In the genomic region with DNA sequence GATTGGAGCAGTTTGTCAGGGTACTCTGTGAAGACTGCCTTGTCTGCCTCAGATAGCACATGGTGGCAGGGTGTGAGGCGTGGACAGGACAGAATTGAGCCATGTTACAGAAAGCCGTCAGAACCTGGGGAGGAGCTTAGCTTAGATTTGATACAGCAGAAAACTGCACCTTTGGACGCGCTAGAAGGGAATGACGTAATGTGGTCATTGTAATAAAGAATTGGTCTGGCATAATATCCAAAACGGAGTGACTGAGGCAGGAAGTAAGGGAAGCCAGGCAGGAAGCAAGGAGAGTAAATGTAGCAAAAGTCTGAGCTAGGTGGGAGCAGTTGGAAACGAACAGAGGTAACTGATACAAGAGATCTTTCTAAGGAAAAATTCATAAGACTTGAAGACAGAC, we compare ENCODE assay signal across 21 cellular contexts.
DNase-seq lines count a peak whose midpoint lies in the region; ATAC-seq and TF ChIP-seq lines count a peak whose summit lies in the region.
"Had no signal": no experiment of that assay in that cellular context is flagged by ENCODE, and none has a peak within 500 bp of the region (broad histone marks: within the 10 kb centered on the region; RNA-seq: fewer than 3 reads in every experiment).

No MANE protein-coding gene starts in this region.

- TF ChIP-seq CTCF in HFFc6 (IDR thresholded peaks at IDR 0.05) (no peak), nephron progenitor cell (IDR thresholded peaks at IDR 0.05) (no peak)

- H3K27me3 Mint-ChIP-seq in HFFc6 (ENCODE audit: insufficient read depth) (peaks cover 2% of the 10 kb centered on the region; the same call in 1 of the 2 replicates), nephron progenitor cell (ENCODE audit: low read depth, poor library complexity) (peaks cover 11% of the 10 kb centered on the region)
- H3K27me3 Mint-ChIP-seq in naive thymus-derived CD8-positive, alpha-beta T cell, result no peaks in the 10 kb centered on the region
- H3K27me3 Mint-ChIP-seq: CD4-positive, alpha-beta memory T cell had no signal

- H3K4me3 Mint-ChIP-seq in HFFc6 (no peak overlapping the region), nephron progenitor cell (no peak overlapping the region)
- no peak overlapping the region for H3K4me3 Mint-ChIP-seq in naive thymus-derived CD8-positive, alpha-beta T cell
- H3K4me3 Mint-ChIP-seq: CD14-positive monocyte; CD4-positive, alpha-beta memory T cell had no signal

- no peak for ATAC-seq in GM19395 (IDR thresholded peaks at IDR 0.05; ENCODE audit: unreplicated experiment)
- ATAC-seq in naive thymus-derived CD8-positive, alpha-beta T cell, result no peak
- ATAC-seq: A549 had no signal

- H3K27ac Mint-ChIP-seq in HFFc6, result peak overlapping the region; percentile 27; the same call in 1 of the 2 replicates
- peak overlapping the region; percentile 25 for H3K27ac Mint-ChIP-seq in nephron progenitor cell
- no peak overlapping the region for H3K27ac Mint-ChIP-seq in naive thymus-derived CD8-positive, alpha-beta T cell
- H3K27ac Mint-ChIP-seq: CD14-positive monocyte; CD4-positive, alpha-beta memory T cell had no signal

- DNase-seq in HFFc6 (no peak), dermis microvascular lymphatic vessel endothelial cell (ENCODE audit: low read depth in 2 of 2) (peak; percentile 34 to 58), nephron progenitor cell (no peak), NCI-H1105 treated with DMSO at 0.1 percent for 48 hours (lab: John Stamatoyannopoulos, UW) (no peak)
- DNase-seq in naive thymus-derived CD8-positive, alpha-beta T cell, result no peak
- DNase-seq: 8988T; ACHN; AML-193; BE2C; Calu3; CD4-positive, alpha-beta memory T cell; COR-L47; DMS53; DMS79 treated with DMSO at 0.1 percent for 48 hours; GF-D8; GM23248; H7; HCEC 1CT had no signal

- POLR2A ChIA-PET in naive thymus-derived CD8-positive, alpha-beta T cell (lab: Charles Lee), result no interaction called here

- peaks cover 36% of the 10 kb centered on the region for H3K4me1 Mint-ChIP-seq in HFFc6 (ENCODE audit: low read depth)
- no peaks in the 10 kb centered on the region for H3K4me1 Mint-ChIP-seq in nephron progenitor cell
- H3K4me1 Mint-ChIP-seq in naive thymus-derived CD8-positive, alpha-beta T cell, result peaks cover 0 to 2% (median 0%) of the 10 kb centered on the region in 4 donors
- H3K4me1 Mint-ChIP-seq: CD4-positive, alpha-beta memory T cell had no signal

- H3K36me3 Mint-ChIP-seq in HFFc6 (ENCODE audit: low read depth), result peaks cover 51% of the 10 kb centered on the region
- H3K36me3 Mint-ChIP-seq in nephron progenitor cell (ENCODE audit: low read depth), result peaks cover 32% of the 10 kb centered on the region
- H3K36me3 Mint-ChIP-seq in naive thymus-derived CD8-positive, alpha-beta T cell, result peaks cover 2 to 26% (median 23%) of the 10 kb centered on the region in 3 donors
- H3K36me3 Mint-ChIP-seq: CD14-positive monocyte had no signal

- H3K9me3 Mint-ChIP-seq in HFFc6 (peaks cover 16% of the 10 kb centered on the region; the same call in 1 of the 2 replicates), nephron progenitor cell (peaks cover 47% of the 10 kb centered on the region)
- peaks cover 0 to 30% (median 13%) of the 10 kb centered on the region in 9 donors for H3K9me3 Mint-ChIP-seq in naive thymus-derived CD8-positive, alpha-beta T cell

Comparison
In these comparisons a context has a peak if more than half of its experiments do, and no peak if none do; other contexts are left out.
1. DNase-seq: peak in dermis microvascular lymphatic vessel endothelial cell (2 of 2); none in HFFc6 (single experiment), nephron progenitor cell (single experiment), NCI-H1105 treated with DMSO at 0.1 percent for 48 hours (single experiment) and naive thymus-derived CD8-positive, alpha-beta T cell (0 of 10).
2. H3K27ac Mint-ChIP-seq: peak in HFFc6 (single experiment) and nephron progenitor cell (single experiment); none in naive thymus-derived CD8-positive, alpha-beta T cell (0 of 10).